In the genomic region with DNA sequence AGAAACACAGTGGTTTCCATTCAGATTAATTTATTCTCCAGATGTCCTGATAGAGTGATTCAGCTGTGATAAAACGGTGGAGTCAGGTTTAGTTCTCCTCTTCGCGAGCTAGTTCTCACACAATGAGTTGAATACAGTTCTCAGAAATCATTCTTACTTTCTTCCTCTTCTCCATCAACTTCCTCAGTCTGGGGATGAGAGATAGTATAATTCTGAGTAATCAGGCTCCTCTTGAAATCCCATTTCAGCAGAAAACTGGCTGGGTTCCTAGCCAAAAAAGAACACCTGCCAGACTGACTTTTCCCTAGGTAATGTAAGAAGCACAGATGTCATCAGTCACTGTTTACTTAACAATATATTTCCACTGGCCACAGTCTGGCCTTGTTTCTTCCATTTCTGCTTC, we compare ENCODE assay signal across 20 cellular contexts.
A peak's percentile ranks its signal among the peaks of the same experiment; 100 is the strongest.
DNase-seq lines count a peak whose midpoint lies in the region; ATAC-seq and TF ChIP-seq lines count a peak whose summit lies in the region.
"Had no signal": no experiment of that assay in that cellular context is flagged by ENCODE, and none has a peak within 500 bp of the region (broad histone marks: within the 10 kb centered on the region; RNA-seq: fewer than 3 reads in every experiment).

No MANE protein-coding gene starts in this region.

- no peak overlapping the region for H2AK5ac ChIP-seq in mesenchymal stem cell (ENCODE audit: low read length, severe bottlenecking)

- no peaks in the 10 kb centered on the region for H3K36me3 ChIP-seq in mesenchymal stem cell (ENCODE audit: control insufficient read depth in 1 of 2, insufficient read depth in 2 of 2, low read depth in 1 of 2, low read length in 2 of 2)
- H3K36me3 ChIP-seq: BLaER1, pancreas, transverse colon had no signal

- no peak overlapping the region for H3K4me2 ChIP-seq in mesenchymal stem cell (ENCODE audit: low read length, poor library complexity, severe bottlenecking)
- H3K4me2 ChIP-seq: BLaER1 had no signal

- no peak overlapping the region for H3K27ac ChIP-seq in mesenchymal stem cell (ENCODE audit: low read length, poor library complexity, severe bottlenecking)
- H3K27ac ChIP-seq: BLaER1, pancreas, transverse colon had no signal

- peaks cover 0 to 3% of the 10 kb centered on the region in 2 experiments for H3K27me3 ChIP-seq in mesenchymal stem cell (ENCODE audit: control insufficient read depth in 1 of 2, insufficient read depth in 1 of 2, low read length in 2 of 2)
- H3K27me3 ChIP-seq: BLaER1, pancreas, transverse colon had no signal

- H2BK15ac ChIP-seq in mesenchymal stem cell (ENCODE audit: low read depth, poor library complexity, severe bottlenecking): no peak overlapping the region

- no peaks in the 10 kb centered on the region for H3K4me1 ChIP-seq in mesenchymal stem cell (ENCODE audit: control insufficient read depth, insufficient read depth, low read depth, low read length)
- H3K4me1 ChIP-seq: BLaER1, pancreas, transverse colon had no signal

- H3K4me1 Mint-ChIP-seq in glutamatergic neuron (ENCODE audit: low read depth, unreplicated experiment): peaks cover 10% of the 10 kb centered on the region

- no peak overlapping the region for H3K4ac ChIP-seq in mesenchymal stem cell (ENCODE audit: low read depth in 1 of 2, low read length in 2 of 2)

- no peak overlapping the region for H4K8ac ChIP-seq in mesenchymal stem cell (ENCODE audit: low read length)

- no peak overlapping the region for H3K18ac ChIP-seq in mesenchymal stem cell (ENCODE audit: low read depth in 1 of 2, low read length in 2 of 2)

- no peak overlapping the region for H3K9ac ChIP-seq in mesenchymal stem cell (ENCODE audit: low read length)
- H3K9ac ChIP-seq: BLaER1 had no signal

- H3K36me3 Mint-ChIP-seq in glutamatergic neuron (ENCODE audit: unreplicated experiment): no peaks in the 10 kb centered on the region
- H3K36me3 Mint-ChIP-seq: activated naive CD8-positive, alpha-beta T cell had no signal

- no peak overlapping the region for H3K4me3 ChIP-seq in mesenchymal stem cell (ENCODE audit: insufficient read depth in 1 of 2, low read depth in 1 of 2, low read length in 2 of 2)
- H3K4me3 ChIP-seq: BLaER1, pancreas, transverse colon had no signal

- no peak overlapping the region for H2AFZ ChIP-seq in mesenchymal stem cell (ENCODE audit: low read depth, low read length)

- peak overlapping the region; percentile 25 for H3K27ac Mint-ChIP-seq in glutamatergic neuron (ENCODE audit: unreplicated experiment)
- H3K27ac Mint-ChIP-seq: activated CD4-positive, alpha-beta T cell treated with anti-CD3 and anti-CD28 coated beads, Interleukin-2, amount 10 ng/mL, durations not matched to agents 7 days and 5 days; activated naive CD8-positive, alpha-beta T cell had no signal

- ATAC-seq in GM19043 (IDR thresholded peaks at IDR 0.05; ENCODE audit: low read depth, unreplicated experiment) (peak; percentile 53), HG02623 (IDR thresholded peaks at IDR 0.05; ENCODE audit: unreplicated experiment) (peak; percentile 55)

- no peak overlapping the region for H2BK5ac ChIP-seq in mesenchymal stem cell (ENCODE audit: low read depth, low read length, poor library complexity, severe bottlenecking)

- no peaks in the 10 kb centered on the region for H3K79me1 ChIP-seq in mesenchymal stem cell (replicated peaks; ENCODE audit: low read length, poor library complexity, severe bottlenecking)

- peak; percentile 93 for DNase-seq in NCI-H2107 treated with DMSO at 0.1 percent for 48 hours (lab: John Stamatoyannopoulos, UW; ENCODE audit: unreplicated experiment)
- DNase-seq in glutamatergic neuron: no peak
- DNase-seq in epidermal melanocyte (ENCODE audit: insufficient read length, low spot score): no peak
- DNase-seq in NCI-H1048 (lab: John Stamatoyannopoulos, UW): no peak
- no peak for DNase-seq in GM10248 (ENCODE audit: extremely low spot score)
- no peak for DNase-seq in mesenchymal stem cell
- DNase-seq: activated CD4-positive, alpha-beta T cell treated with anti-CD3 and anti-CD28 coated beads, Interleukin-2, amount 10 ng/mL, durations not matched to agents 7 days and 5 days; activated T-cell treated with anti-CD3 and anti-CD28 coated beads, Interleukin-2, amount 50 U/mL, for 1 hour; Kasumi-1; kidney; NCI-H1930; SIG-M5; stimulated activated CD4-positive, alpha-beta T cell treated with anti-CD3 and anti-CD28 coated beads, Interleukin-4, amount 100 ng/mL, for 4 hours; T1000; transverse colon had no signal

- WGBS in mesenchymal stem cell: 67% methylated on average over 1 of the region's 3 CpGs

- H3K4me3 Mint-ChIP-seq in glutamatergic neuron (ENCODE audit: unreplicated experiment): no peak overlapping the region
- H3K4me3 Mint-ChIP-seq: activated CD4-positive, alpha-beta T cell treated with anti-CD3 and anti-CD28 coated beads, Interleukin-2, amount 10 ng/mL, durations not matched to agents 7 days and 5 days; activated naive CD8-positive, alpha-beta T cell had no signal

- POLR2A ChIA-PET in GM10248 (lab: Yijun Ruan, JAX): no interaction called here

- H3K27me3 Mint-ChIP-seq in glutamatergic neuron (ENCODE audit: unreplicated experiment): no peaks in the 10 kb centered on the region
- H3K27me3 Mint-ChIP-seq: activated CD4-positive, alpha-beta T cell treated with anti-CD3 and anti-CD28 coated beads, Interleukin-2, amount 10 ng/mL, durations not matched to agents 7 days and 5 days; activated naive CD8-positive, alpha-beta T cell had no signal

- H3K9me3 Mint-ChIP-seq in glutamatergic neuron (ENCODE audit: unreplicated experiment): peaks cover 1% of the 10 kb centered on the region
- H3K9me3 Mint-ChIP-seq: activated CD4-positive, alpha-beta T cell treated with anti-CD3 and anti-CD28 coated beads, Interleukin-2, amount 10 ng/mL, durations not matched to agents 7 days and 5 days had no signal

- no peak overlapping the region for H3K23ac ChIP-seq in mesenchymal stem cell (ENCODE audit: low read length in 2 of 2)

- no peak overlapping the region for H3K14ac ChIP-seq in mesenchymal stem cell (ENCODE audit: low read length in 2 of 2)

- CTCF ChIA-PET in GM10248 (lab: Yijun Ruan, JAX): interaction anchor here (0.6 to 1.0 kb wide), 2 partner anchors 35 to 41 kb away, joined by 3 read pairs; no protein-coding TSS in a partner anchor

- H3K9me3 ChIP-seq in mesenchymal stem cell (ENCODE audit: control insufficient read depth, low read length): no peaks in the 10 kb centered on the region
- H3K9me3 ChIP-seq: BLaER1, pancreas, transverse colon had no signal

- no peak for TF ChIP-seq CTCF in glutamatergic neuron (IDR thresholded peaks at IDR 0.05; ENCODE audit: partially characterized antibody, unreplicated experiment)
- no peak for TF ChIP-seq CTCF in GM10248 (IDR thresholded peaks at IDR 0.05; ENCODE audit: control extremely low read depth, extremely low read depth, low read depth, missing control alignments)

- no peak overlapping the region for H2BK12ac ChIP-seq in mesenchymal stem cell (ENCODE audit: low read length in 2 of 2)

- H2BK120ac ChIP-seq in mesenchymal stem cell (ENCODE audit: low read depth, low read length): no peak overlapping the region

- no peak overlapping the region for H4K91ac ChIP-seq in mesenchymal stem cell (ENCODE audit: low read length)
